23 cellular contexts compared by ENCODE assay signal in the genomic region with DNA sequence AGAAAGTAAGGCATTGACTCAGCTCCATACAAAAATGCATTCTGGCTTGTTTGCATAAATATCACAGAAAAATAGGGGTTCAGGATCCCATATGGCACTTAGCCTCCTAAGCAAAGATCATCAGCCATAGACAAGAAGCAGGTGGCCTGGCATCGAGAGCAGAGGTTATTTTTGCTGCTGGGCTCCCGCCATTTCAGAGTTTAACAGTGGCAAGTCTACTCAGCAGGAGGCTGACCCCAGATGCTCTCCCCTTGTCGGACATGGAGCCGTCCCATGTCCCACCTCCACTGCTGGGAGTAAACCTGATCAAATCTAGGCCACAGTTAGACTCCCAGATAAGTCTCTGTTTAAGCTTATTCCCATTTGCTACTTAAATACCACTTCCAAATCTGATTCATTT.
A peak's percentile ranks its signal among the peaks of the same experiment; 100 is the strongest.
DNase-seq lines count a peak whose midpoint lies in the region; ATAC-seq and TF ChIP-seq lines count a peak whose summit lies in the region.
"Had no signal": no experiment of that assay in that cellular context is flagged by ENCODE, and none has a peak within 500 bp of the region (broad histone marks: within the 10 kb centered on the region; RNA-seq: fewer than 3 reads in every experiment).

No MANE protein-coding gene starts in this region.

- peak overlapping the region; percentile 21; the same call in 1 of the 2 replicates for H3K27ac ChIP-seq in WERI-Rb-1
- peak overlapping the region in 2 of 12 donors; percentile 9 to 54 for H3K27ac ChIP-seq in heart left ventricle
- H3K27ac ChIP-seq in stomach, result no peak overlapping the region
- H3K27ac ChIP-seq: PC-9 had no signal

- H3K9me3 ChIP-seq in WERI-Rb-1 (ENCODE audit: severe bottlenecking) (no peaks in the 10 kb centered on the region), heart left ventricle (no peaks in the 10 kb centered on the region), stomach (no peaks in the 10 kb centered on the region)

- TF ChIP-seq EP300 in stomach (IDR thresholded peaks at IDR 0.05), result no peak

- TF ChIP-seq CTCF in WERI-Rb-1 (IDR thresholded peaks at IDR 0.05; ENCODE audit: low read depth, low read length) (no peak), heart left ventricle (IDR thresholded peaks at IDR 0.05) (no peak), stomach (IDR thresholded peaks at IDR 0.05) (no peak)

- 45 to 64% (median 53%) methylated on average over 4 of the region's 4 CpGs for WGBS in heart left ventricle, 4 donors
- WGBS in stomach, 5 donors, result 87 to 93% (median 91%) methylated on average over 3 to 4 of the region's 4 CpGs

- DNase-seq in DMS 273 (lab: John Stamatoyannopoulos, UW; ENCODE audit: unreplicated experiment) (peak; percentile 55), WERI-Rb-1 (peak; percentile 64), heart left ventricle (peak in 4 of 5 donors; percentile 22 to 49 (median 45)), myocyte (ENCODE audit: low read depth) (peak; percentile 52), NCI-H510A treated with DMSO at 0.1 percent for 48 hours (lab: John Stamatoyannopoulos, UW) (no peak), retina (no peak), stomach (no peak)
- DNase-seq in activated CD4-positive, alpha-beta T cell treated with anti-CD3 and anti-CD28 coated beads for 1 hour, result no peak
- DNase-seq: DMS53, GDM1, GOT3, KBM-7, MV-4-11, NCI-H1105, NCI-H1436 treated with DMSO at 0.1 percent for 48 hours, NCI-H1930, NCI-H2107, NCI-H446, NCI-H526 treated with DMSO at 0.1 percent for 48 hours, PC-9, SHP77 had no signal

- no peak overlapping the region for H3K4me3 ChIP-seq in WERI-Rb-1 (ENCODE audit: low read depth, low read length)
- H3K4me3 ChIP-seq in heart left ventricle, result no peak overlapping the region
- H3K4me3 ChIP-seq in stomach, result no peak overlapping the region
- H3K4me3 ChIP-seq: GM12878, PC-9 had no signal

- TF ChIP-seq POLR2A in heart left ventricle (IDR thresholded peaks at IDR 0.05) (no peak), stomach (IDR thresholded peaks at IDR 0.05) (no peak)

- intact Hi-C loops in heart left ventricle (cut with DNase I) (no loop called here), stomach (cut with DNase I; ENCODE audit: low total_unique reads) (no loop called here)

- H3K36me3 ChIP-seq in WERI-Rb-1 (no peaks in the 10 kb centered on the region), heart left ventricle (no peaks in the 10 kb centered on the region), stomach (no peaks in the 10 kb centered on the region)

- peaks cover 0 to 36% (median 14%) of the 10 kb centered on the region in 12 donors for H3K4me1 ChIP-seq in heart left ventricle
- H3K4me1 ChIP-seq in stomach, result peaks cover 0 to 5% (median 0%) of the 10 kb centered on the region in 4 donors

- H3K27me3 ChIP-seq in WERI-Rb-1 (ENCODE audit: insufficient read depth, low read depth, severe bottlenecking) (no peaks in the 10 kb centered on the region), heart left ventricle (no peaks in the 10 kb centered on the region), stomach (no peaks in the 10 kb centered on the region)

- peak in 3 of 4 donors; percentile 79 to 87 (median 86) for ATAC-seq in heart left ventricle
- ATAC-seq: GM12878, HCT116 had no signal

Comparison
In these comparisons a context has a peak if more than half of its experiments do, and no peak if none do; other contexts are left out.
1. DNase-seq: peak in DMS 273 (single experiment), WERI-Rb-1 (single experiment), heart left ventricle (4 of 5) and myocyte (single experiment); none in NCI-H510A treated with DMSO at 0.1 percent for 48 hours (single experiment), retina (single experiment), stomach (single experiment) and activated CD4-positive, alpha-beta T cell treated with anti-CD3 and anti-CD28 coated beads for 1 hour (single experiment).